In the genomic region with DNA sequence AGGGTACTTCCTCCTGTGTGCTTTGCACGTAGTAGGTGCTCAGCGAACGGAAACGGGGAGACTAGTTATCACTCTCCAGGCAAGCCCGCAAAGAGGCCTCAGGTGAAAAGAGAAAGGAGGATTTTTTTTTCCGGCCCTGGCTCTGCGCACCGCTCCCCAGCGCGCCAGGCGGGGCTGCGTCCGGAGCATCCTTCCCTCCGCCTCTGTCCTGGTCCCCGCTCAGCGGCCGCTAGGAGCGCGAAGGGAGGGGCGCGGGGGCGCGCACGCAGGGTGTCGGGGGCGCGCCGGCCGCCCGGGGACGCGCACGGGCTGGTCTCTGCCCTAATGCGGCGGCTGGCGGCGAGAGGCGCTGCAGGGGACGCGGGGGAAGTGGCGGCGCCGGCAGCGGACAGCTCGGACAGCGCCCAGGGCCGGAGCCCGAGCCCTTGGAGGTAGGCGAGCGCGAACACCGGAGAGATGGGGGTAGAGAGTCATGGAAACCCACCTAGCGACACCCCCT, we compare ENCODE assay signal across 7 cellular contexts. TPM values are rescaled to one million over a fixed set of nuclear protein-coding genes. Genes with fewer than 3 reads are reported as not detected.
DNase-seq lines count a peak whose midpoint lies in the region; ATAC-seq and TF ChIP-seq lines count a peak whose summit lies in the region.

No MANE protein-coding gene starts in this region.

- ATAC-seq in heart left ventricle, result peak; percentile 87 to 98 (median 94)
- no peak for ATAC-seq in HG02970 (IDR thresholded peaks at IDR 0.05; ENCODE audit: low FRiP score, unreplicated experiment)

- H3K27me3 ChIP-seq in heart left ventricle, result peaks cover 0 to 13% (median 0%) of the 10 kb centered on the region in 9 donors
- H3K27me3 ChIP-seq in ovary, result no peaks in the 10 kb centered on the region
- no peaks in the 10 kb centered on the region for H3K27me3 ChIP-seq in uterus

- H3K4me3 Mint-ChIP-seq in activated naive CD4-positive, alpha-beta T cell treated with anti-CD3 and anti-CD28 coated beads, Interleukin-2, amount 10 ng/mL, durations not matched to agents 7 days and 5 days, result no peak overlapping the region

- H3K9me3 ChIP-seq in heart left ventricle (no peaks in the 10 kb centered on the region), ovary (no peaks in the 10 kb centered on the region), uterus (no peaks in the 10 kb centered on the region)

- intact Hi-C loops in heart left ventricle (cut with DNase I), result loop anchor here in 1 of 10 donors (5.0 kb wide), 1 partner anchor 114 kb away; no protein-coding TSS in a partner anchor
- intact Hi-C loops in ovary (cut with DNase I), result no loop called here
- intact Hi-C loops in uterus (cut with DNase I; ENCODE audit: low total_unique reads), result no loop called here

- WGBS in heart left ventricle, 4 donors, result 1 to 2% (median 1%) methylated on average over 18 to 53 of the region's 53 CpGs
- 0 to 1% (median 0%) methylated on average over 38 to 53 of the region's 53 CpGs for WGBS in ovary, 3 donors

- DNase-seq in GM19238 (ENCODE audit: insufficient read length, low spot score), result peak; percentile 32
- peak; percentile 63 for DNase-seq in NCI-H226
- peak; percentile 33 for DNase-seq in activated naive CD4-positive, alpha-beta T cell treated with anti-CD3 and anti-CD28 coated beads, Interleukin-2, amount 10 ng/mL, durations not matched to agents 7 days and 5 days
- DNase-seq in heart left ventricle, result peak; percentile 76 to 85 (median 78)
- DNase-seq in ovary, result peak; percentile 71 to 90 (median 84)
- DNase-seq in uterus, result peak; percentile 71 to 88

- H3K36me3 Mint-ChIP-seq in activated naive CD4-positive, alpha-beta T cell treated with anti-CD3 and anti-CD28 coated beads, Interleukin-2, amount 10 ng/mL, durations not matched to agents 7 days and 5 days, result no peaks in the 10 kb centered on the region

- TF ChIP-seq CTCF in heart left ventricle (IDR thresholded peaks at IDR 0.05) (peak in 8 of 12 donors; percentile 17 to 48 (median 33)), ovary (IDR thresholded peaks at IDR 0.05) (peak in 2 of 3 donors; percentile 52 to 71), uterus (IDR thresholded peaks at IDR 0.05) (peak in 3 of 4 experiments; percentile 43 to 73 (median 60))

- no peaks in the 10 kb centered on the region for H3K36me3 ChIP-seq in heart left ventricle
- H3K36me3 ChIP-seq in ovary, result no peaks in the 10 kb centered on the region
- H3K36me3 ChIP-seq in uterus, result no peaks in the 10 kb centered on the region

- H3K27ac ChIP-seq in heart left ventricle (peak overlapping the region in 6 of 12 donors; percentile 18 to 63 (median 46)), ovary (peak overlapping the region; percentile 34 to 35), uterus (peak overlapping the region; percentile 73 to 82)

- CTCF ChIA-PET in activated naive CD4-positive, alpha-beta T cell treated with anti-CD3 and anti-CD28 coated beads, Interleukin-2, amount 10 ng/mL, durations not matched to agents 7 days and 5 days (lab: Charles Lee), result interaction anchor here (0.5 to 1.0 kb wide), 2 partner anchors 16 to 36 kb away, joined by 3 to 4 read pairs; no protein-coding TSS in a partner anchor

- no peak overlapping the region for H3K27ac Mint-ChIP-seq in activated naive CD4-positive, alpha-beta T cell treated with anti-CD3 and anti-CD28 coated beads, Interleukin-2, amount 10 ng/mL, durations not matched to agents 7 days and 5 days

- no peak for TF ChIP-seq EP300 in ovary (IDR thresholded peaks at IDR 0.05)

- peaks cover 78% of the 10 kb centered on the region for H3K27me3 Mint-ChIP-seq in activated naive CD4-positive, alpha-beta T cell treated with anti-CD3 and anti-CD28 coated beads, Interleukin-2, amount 10 ng/mL, durations not matched to agents 7 days and 5 days

- H3K4me1 Mint-ChIP-seq in activated naive CD4-positive, alpha-beta T cell treated with anti-CD3 and anti-CD28 coated beads, Interleukin-2, amount 10 ng/mL, durations not matched to agents 7 days and 5 days, result peaks cover 6% of the 10 kb centered on the region

- TF ChIP-seq POLR2A in heart left ventricle (IDR thresholded peaks at IDR 0.05) (no peak), ovary (IDR thresholded peaks at IDR 0.05) (no peak), uterus (IDR thresholded peaks at IDR 0.05) (peak; percentile 62 to 73)

- H3K9me3 Mint-ChIP-seq in activated naive CD4-positive, alpha-beta T cell treated with anti-CD3 and anti-CD28 coated beads, Interleukin-2, amount 10 ng/mL, durations not matched to agents 7 days and 5 days, result no peaks in the 10 kb centered on the region

- peak overlapping the region; percentile 38 to 72 (median 56) for H3K4me3 ChIP-seq in heart left ventricle
- H3K4me3 ChIP-seq in ovary, result peak overlapping the region; percentile 61
- H3K4me3 ChIP-seq in uterus, result peak overlapping the region; percentile 56 to 60

- H3K4me1 ChIP-seq in heart left ventricle, result peaks cover 0 to 20% (median 6%) of the 10 kb centered on the region in 12 donors
- peaks cover 10% of the 10 kb centered on the region for H3K4me1 ChIP-seq in ovary (ENCODE audit: insufficient read depth)
- H3K4me1 ChIP-seq in uterus, result no peaks in the 10 kb centered on the region

RNA-seq across cellular contexts. Expression of gene NFASC, which starts 42.3 kb away (rescaled TPM):
- total RNA-seq in heart left ventricle (10 to 100 TPM in 5 of 9 donors, 1 to 10 TPM in 4; 2.5 to 14.6 (median 10.3) TPM), ovary (10 to 100 TPM in 6 of 7 donors, 1 to 10 TPM in 1; 9.3 to 73.2 (median 19.0) TPM), uterus (10 to 100 TPM in 3 of 4 donors, 1 to 10 TPM in 1; 7.9 to 68.7 (median 32.7) TPM)
- polyA plus RNA-seq in heart left ventricle (10 to 100 TPM in 1 of 2 donors, 1 to 10 TPM in 1; 2.7 to 14.6 TPM), ovary (10 to 100 TPM; 20.9 to 52.6 TPM)

Comparison
In these comparisons a context has a peak if more than half of its experiments do, and no peak if none do; other contexts are left out.
1. DNase-seq: peak in every context shown above with its lines; median percentile 84 in ovary; 80 in uterus; 78 in heart left ventricle; 63 in NCI-H226; 33 in activated naive CD4-positive, alpha-beta T cell treated with anti-CD3 and anti-CD28 coated beads, Interleukin-2, amount 10 ng/mL, durations not matched to agents 7 days and 5 days; 32 in GM19238.
2. POLR2A ChIP-seq: peak in uterus (2 of 2); none in heart left ventricle (0 of 2) and ovary (single experiment).
3. Peak in every context shown above with its lines, with median percentiles within 50 percentile points of each other: H3K4me3 ChIP-seq and CTCF ChIP-seq.